1 cellular context compared by ENCODE assay signal in the genomic region with DNA sequence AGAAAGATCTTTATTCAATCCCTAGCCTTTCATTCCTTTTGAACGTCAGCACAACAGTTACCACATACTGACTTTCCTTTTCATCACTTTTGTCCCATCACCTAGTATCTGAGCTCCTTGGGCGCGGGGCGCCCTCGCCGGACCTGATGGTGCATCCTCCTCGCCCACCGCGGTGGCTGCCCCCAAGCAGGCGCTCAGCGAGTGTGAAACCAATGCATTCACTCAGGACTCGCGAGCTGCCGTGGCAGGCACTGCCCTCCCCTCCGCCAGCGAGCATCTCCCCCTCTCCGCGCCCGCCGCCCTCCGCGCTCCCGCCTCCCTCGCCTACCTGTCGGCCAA.
TF ChIP-seq lines count a peak whose summit lies in the region.

No MANE protein-coding gene starts in this region.

TF ChIP-seq in K562, 482 proteins besides CTCF, POLR2A, EP300 and RAD21:
- TF ChIP-seq ZBTB7A (IDR thresholded peaks at IDR 0.05; ENCODE audit: borderline replicate concordance, control insufficient read depth, low read depth, low read length), result 0 out of 2 replicates have a peak, but pooled peaks have one; percentile 1
- TF ChIP-seq, protein P1, sequence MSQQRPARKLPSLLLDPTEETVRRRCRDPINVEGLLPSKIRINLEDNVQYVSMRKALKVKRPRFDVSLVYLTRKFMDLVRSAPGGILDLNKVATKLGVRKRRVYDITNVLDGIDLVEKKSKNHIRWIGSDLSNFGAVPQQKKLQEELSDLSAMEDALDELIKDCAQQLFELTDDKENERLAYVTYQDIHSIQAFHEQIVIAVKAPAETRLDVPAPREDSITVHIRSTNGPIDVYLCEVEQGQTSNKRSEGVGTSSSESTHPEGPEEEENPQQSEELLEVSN (IDR thresholded peaks at IDR 0.05; ENCODE audit: borderline replicate concordance in 1 of 2, extremely low read depth in 1 of 2, insufficient read depth in 1 of 2, insufficient read length in 1 of 2, low read depth in 1 of 2, low read length in 1 of 2, poor library complexity in 1 of 2, severe bottlenecking in 1 of 2), result peak in 1 of 2 experiments; percentile 76
- TF ChIP-seq, protein P2, sequence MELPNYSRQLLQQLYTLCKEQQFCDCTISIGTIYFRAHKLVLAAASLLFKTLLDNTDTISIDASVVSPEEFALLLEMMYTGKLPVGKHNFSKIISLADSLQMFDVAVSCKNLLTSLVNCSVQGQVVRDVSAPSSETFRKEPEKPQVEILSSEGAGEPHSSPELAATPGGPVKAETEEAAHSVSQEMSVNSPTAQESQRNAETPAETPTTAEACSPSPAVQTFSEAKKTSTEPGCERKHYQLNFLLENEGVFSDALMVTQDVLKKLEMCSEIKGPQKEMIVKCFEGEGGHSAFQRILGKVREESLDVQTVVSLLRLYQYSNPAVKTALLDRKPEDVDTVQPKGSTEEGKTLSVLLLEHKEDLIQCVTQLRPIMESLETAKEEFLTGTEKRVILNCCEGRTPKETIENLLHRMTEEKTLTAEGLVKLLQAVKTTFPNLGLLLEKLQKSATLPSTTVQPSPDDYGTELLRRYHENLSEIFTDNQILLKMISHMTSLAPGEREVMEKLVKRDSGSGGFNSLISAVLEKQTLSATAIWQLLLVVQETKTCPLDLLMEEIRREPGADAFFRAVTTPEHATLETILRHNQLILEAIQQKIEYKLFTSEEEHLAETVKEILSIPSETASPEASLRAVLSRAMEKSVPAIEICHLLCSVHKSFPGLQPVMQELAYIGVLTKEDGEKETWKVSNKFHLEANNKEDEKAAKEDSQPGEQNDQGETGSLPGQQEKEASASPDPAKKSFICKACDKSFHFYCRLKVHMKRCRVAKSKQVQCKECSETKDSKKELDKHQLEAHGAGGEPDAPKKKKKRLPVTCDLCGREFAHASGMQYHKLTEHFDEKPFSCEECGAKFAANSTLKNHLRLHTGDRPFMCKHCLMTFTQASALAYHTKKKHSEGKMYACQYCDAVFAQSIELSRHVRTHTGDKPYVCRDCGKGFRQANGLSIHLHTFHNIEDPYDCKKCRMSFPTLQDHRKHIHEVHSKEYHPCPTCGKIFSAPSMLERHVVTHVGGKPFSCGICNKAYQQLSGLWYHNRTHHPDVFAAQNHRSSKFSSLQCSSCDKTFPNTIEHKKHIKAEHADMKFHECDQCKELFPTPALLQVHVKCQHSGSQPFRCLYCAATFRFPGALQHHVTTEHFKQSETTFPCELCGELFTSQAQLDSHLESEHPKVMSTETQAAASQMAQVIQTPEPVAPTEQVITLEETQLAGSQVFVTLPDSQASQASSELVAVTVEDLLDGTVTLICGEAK (IDR thresholded peaks at IDR 0.05), result 0 out of 2 replicates have a peak, but pooled peaks have one; percentile 41
- TF ChIP-seq, protein P2 (CRISPR knock-in tag; IDR thresholded peaks at IDR 0.05), result no peak
- peak; percentile 56 for TF ChIP-seq PCBP1 (IDR thresholded peaks at IDR 0.05; ENCODE audit: low read depth, low read length, poor library complexity, severe bottlenecking)
- TF ChIP-seq, protein P3, sequence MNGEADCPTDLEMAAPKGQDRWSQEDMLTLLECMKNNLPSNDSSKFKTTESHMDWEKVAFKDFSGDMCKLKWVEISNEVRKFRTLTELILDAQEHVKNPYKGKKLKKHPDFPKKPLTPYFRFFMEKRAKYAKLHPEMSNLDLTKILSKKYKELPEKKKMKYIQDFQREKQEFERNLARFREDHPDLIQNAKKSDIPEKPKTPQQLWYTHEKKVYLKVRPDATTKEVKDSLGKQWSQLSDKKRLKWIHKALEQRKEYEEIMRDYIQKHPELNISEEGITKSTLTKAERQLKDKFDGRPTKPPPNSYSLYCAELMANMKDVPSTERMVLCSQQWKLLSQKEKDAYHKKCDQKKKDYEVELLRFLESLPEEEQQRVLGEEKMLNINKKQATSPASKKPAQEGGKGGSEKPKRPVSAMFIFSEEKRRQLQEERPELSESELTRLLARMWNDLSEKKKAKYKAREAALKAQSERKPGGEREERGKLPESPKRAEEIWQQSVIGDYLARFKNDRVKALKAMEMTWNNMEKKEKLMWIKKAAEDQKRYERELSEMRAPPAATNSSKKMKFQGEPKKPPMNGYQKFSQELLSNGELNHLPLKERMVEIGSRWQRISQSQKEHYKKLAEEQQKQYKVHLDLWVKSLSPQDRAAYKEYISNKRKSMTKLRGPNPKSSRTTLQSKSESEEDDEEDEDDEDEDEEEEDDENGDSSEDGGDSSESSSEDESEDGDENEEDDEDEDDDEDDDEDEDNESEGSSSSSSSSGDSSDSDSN (IDR thresholded peaks at IDR 0.05; ENCODE audit: borderline replicate concordance in 1 of 2, low read depth in 2 of 2, low read length in 2 of 2), result no peak
- TF ChIP-seq ZNF668 (CRISPR knock-in tag; IDR thresholded peaks at IDR 0.05), result no peak
